ENCODE assay signal across 14 cellular contexts in genomic region chr4:140090215-140090731, GRCh38.
DNase-seq lines count a peak whose midpoint lies in the region; ATAC-seq, FAIRE-seq and TF ChIP-seq lines count a peak whose summit lies in the region.
"Had no signal": no experiment of that assay in that cellular context is flagged by ENCODE, and none has a peak within 500 bp of the region (broad histone marks: within the 10 kb centered on the region; RNA-seq: fewer than 3 reads in every experiment).

No MANE protein-coding gene starts in this region.

- TF ChIP-seq CTCF in PC-3 (conservative IDR thresholded peaks at IDR 0.05; ENCODE audit: low read depth, low read length) (no peak), epithelial cell of esophagus (IDR thresholded peaks at IDR 0.05; ENCODE audit: insufficient read depth, low read depth, low read length, missing control alignments) (no peak), GM10248 (IDR thresholded peaks at IDR 0.05; ENCODE audit: control extremely low read depth, extremely low read depth, low read depth, missing control alignments) (no peak)

- no TSS peak for BruUV-seq in PC-3 (replicated peaks; lab: Mats Ljungman, UMichigan)

- CTCF ChIA-PET in PC-3 (lab: Charles Lee), result no interaction called here
- CTCF ChIA-PET in GM10248 (lab: Yijun Ruan, JAX), result no interaction called here

- H3K79me2 ChIP-seq in PC-3 (ENCODE audit: low read length), result no peaks in the 10 kb centered on the region

- no peak overlapping the region for H3K4me3 ChIP-seq in PC-3 (ENCODE audit: low read length)
- no peak overlapping the region for H3K4me3 ChIP-seq in epithelial cell of esophagus (ENCODE audit: low read length)
- H3K4me3 ChIP-seq in small intestine (ENCODE audit: low read depth in 1 of 2, low read length in 2 of 2), result no peak overlapping the region
- H3K4me3 ChIP-seq: coronary artery, HAP-1, prostate gland had no signal

- no peaks in the 10 kb centered on the region for H4K20me1 ChIP-seq in PC-3 (ENCODE audit: low read length)

- no peak for ATAC-seq in PC-3
- no peak for ATAC-seq in HG03521 (IDR thresholded peaks at IDR 0.05; ENCODE audit: unreplicated experiment)
- ATAC-seq: stimulated activated naive B cell treated with anti-CD40 and anti-IgM and Interleukin-4, amounts not matched to agents 10 μg/mL and 1 μg/mL and 100 μg/mL, for 72 hours had no signal

- no peaks in the 10 kb centered on the region for H3K36me3 ChIP-seq in PC-3 (ENCODE audit: low read depth, low read length)
- H3K36me3 ChIP-seq in small intestine (ENCODE audit: control insufficient read depth in 2 of 2, insufficient read depth in 2 of 2, low read length in 2 of 2), result no peaks in the 10 kb centered on the region
- H3K36me3 ChIP-seq: HAP-1, prostate gland had no signal

- H3F3A ChIP-seq in PC-3 (ENCODE audit: low read length, unreplicated experiment), result no peaks in the 10 kb centered on the region

- H3K4me1 ChIP-seq in PC-3 (ENCODE audit: insufficient read depth, low read length) (peaks cover 62% of the 10 kb centered on the region), small intestine (ENCODE audit: control insufficient read depth in 2 of 2, insufficient read depth in 1 of 2, low read depth in 1 of 2, low read length in 1 of 2) (peaks cover 2 to 15% of the 10 kb centered on the region in 2 donors)

- H3K27ac ChIP-seq in PC-3 (ENCODE audit: low read length), result no peak overlapping the region
- H3K27ac ChIP-seq in small intestine (ENCODE audit: low read depth in 1 of 2, low read length in 1 of 2), result no peak overlapping the region
- H3K27ac ChIP-seq: coronary artery, prostate gland had no signal

- DNase-seq in EL (peak; percentile 65), PC-3 (peak; percentile 48), epithelial cell of esophagus (ENCODE audit: low read depth) (peak; percentile 44), renal cortical epithelial cell (ENCODE audit: low read depth) (peak; percentile 88), GM10248 (ENCODE audit: extremely low spot score) (no peak), small intestine (no peak)
- no peak for DNase-seq in stimulated activated CD4-positive, alpha-beta T cell treated with anti-CD3 and anti-CD28 coated beads, Interleukin-1b, Interleukin-23, amount 100 ng/mL, for 48 hours
- DNase-seq: CD8-positive, alpha-beta memory T cell; stimulated activated CD4-positive, alpha-beta T cell treated with anti-CD3 and anti-CD28 coated beads, Interleukin-4, amount 100 ng/mL, for 24 hours; stimulated activated naive B cell treated with anti-CD40 and anti-IgM and Interleukin-4, amounts not matched to agents 10 μg/mL and 1 μg/mL and 100 μg/mL, for 72 hours had no signal

- POLR2A ChIA-PET in PC-3 (lab: Charles Lee; ENCODE audit: unreplicated experiment), result no interaction called here
- POLR2A ChIA-PET in GM10248 (lab: Yijun Ruan, JAX), result no interaction called here

- H3K27me3 ChIP-seq in PC-3 (ENCODE audit: low read length) (no peaks in the 10 kb centered on the region), small intestine (ENCODE audit: control insufficient read depth in 2 of 2, insufficient read depth in 2 of 2, low read length in 2 of 2) (no peaks in the 10 kb centered on the region)

- intact Hi-C loops in PC-3 (cut with micrococcal nuclease), result no loop called here

- H3K9me3 ChIP-seq in PC-3 (ENCODE audit: low read length) (no peaks in the 10 kb centered on the region), small intestine (ENCODE audit: control insufficient read depth, low read depth) (no peaks in the 10 kb centered on the region)
- H3K9me3 ChIP-seq: HAP-1, prostate gland had no signal

- no peaks in the 10 kb centered on the region for H3K9me2 ChIP-seq in PC-3 (replicated peaks; ENCODE audit: low read length)

- 55 to 69% (median 56%) methylated on average over 5 of the region's 5 CpGs for WGBS in small intestine, 3 donors

- H3K9ac ChIP-seq in PC-3 (ENCODE audit: low read length), result no peak overlapping the region

- H2AFZ ChIP-seq in PC-3 (ENCODE audit: low read length), result no peak overlapping the region

- 0 out of 2 replicates have a peak overlapping the region, but pooled peaks have one; percentile 8 for H3K4me2 ChIP-seq in PC-3 (ENCODE audit: low read length)

- FAIRE-seq in small intestine (lab: Jason Lieb, UNC), result no peak

Comparison
In these comparisons a context has a peak if more than half of its experiments do, and no peak if none do; other contexts are left out.
1. DNase-seq: peak in EL (single experiment), PC-3 (single experiment), epithelial cell of esophagus (single experiment) and renal cortical epithelial cell (single experiment); none in GM10248 (single experiment), small intestine (single experiment) and stimulated activated CD4-positive, alpha-beta T cell treated with anti-CD3 and anti-CD28 coated beads, Interleukin-1b, Interleukin-23, amount 100 ng/mL, for 48 hours (single experiment).